In the genomic region with DNA sequence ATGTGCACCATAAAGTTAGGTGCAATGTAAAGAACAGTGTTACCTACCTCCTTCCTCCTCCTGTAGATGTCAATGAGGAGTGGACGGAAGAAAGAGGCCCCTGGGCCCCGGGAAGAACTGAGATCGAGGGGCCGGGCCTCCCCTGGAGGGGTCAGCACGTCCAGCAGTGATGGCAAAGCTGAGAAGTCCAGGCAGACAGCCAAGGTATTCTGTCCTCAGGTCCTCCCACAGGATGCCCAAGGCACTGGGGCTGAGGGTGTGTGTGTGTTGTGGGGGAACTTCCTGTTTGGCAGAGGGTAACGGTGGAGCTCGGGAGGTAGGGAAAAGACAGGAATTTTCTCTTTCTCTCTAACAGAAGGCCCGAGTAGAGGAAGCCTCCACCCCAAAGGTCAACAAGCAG, we compare ENCODE assay signal across 10 cellular contexts. TPM values are rescaled to one million over a fixed set of nuclear protein-coding genes. Genes with fewer than 3 reads are reported as not detected.
DNase-seq lines count a peak whose midpoint lies in the region; ATAC-seq and TF ChIP-seq lines count a peak whose summit lies in the region.
"Had no signal": no experiment of that assay in that cellular context is flagged by ENCODE, and none has a peak within 500 bp of the region (broad histone marks: within the 10 kb centered on the region; RNA-seq: fewer than 3 reads in every experiment).

No MANE protein-coding gene starts in this region.

- H3K4ac ChIP-seq in trophoblast cell (ENCODE audit: low read depth, low read length): no peak overlapping the region

- H3K9me3 ChIP-seq in CD8-positive, alpha-beta T cell (ENCODE audit: low read length): no peaks in the 10 kb centered on the region
- H3K9me3 ChIP-seq in trophoblast cell (ENCODE audit: insufficient read depth, low read depth, low read length): no peaks in the 10 kb centered on the region

- no peak overlapping the region for H3K27ac ChIP-seq in CD8-positive, alpha-beta T cell (ENCODE audit: low read depth, low read length)
- H3K27ac ChIP-seq in trophoblast cell (ENCODE audit: low read depth, low read length): no peak overlapping the region

- no peak overlapping the region for H4K8ac ChIP-seq in trophoblast cell (ENCODE audit: low read depth, low read length)

- no peaks in the 10 kb centered on the region for H3K27me3 Mint-ChIP-seq in CD8-positive, alpha-beta T cell (ENCODE audit: low read depth)
- no peaks in the 10 kb centered on the region for H3K27me3 Mint-ChIP-seq in activated B cell treated with CpG ODN at 0.5 μM for 24 hours

- H3K23ac ChIP-seq in trophoblast cell (ENCODE audit: low read length): no peak overlapping the region

- H2BK120ac ChIP-seq in trophoblast cell (ENCODE audit: insufficient read depth, low read length, poor library complexity): no peak overlapping the region

- H3K4me3 ChIP-seq in CD8-positive, alpha-beta T cell (ENCODE audit: low read depth, low read length): no peak overlapping the region
- no peak overlapping the region for H3K4me3 ChIP-seq in trophoblast cell (ENCODE audit: low read depth, low read length)

- H3K4me1 Mint-ChIP-seq in CD8-positive, alpha-beta T cell (ENCODE audit: low read depth): peaks cover 63% of the 10 kb centered on the region
- peaks cover 43% of the 10 kb centered on the region for H3K4me1 Mint-ChIP-seq in activated B cell treated with CpG ODN at 0.5 μM for 24 hours

- H3K4me1 ChIP-seq in CD8-positive, alpha-beta T cell (ENCODE audit: insufficient read depth, low read length): peaks cover 36% of the 10 kb centered on the region
- H3K4me1 ChIP-seq in trophoblast cell (ENCODE audit: control insufficient read depth in 1 of 2, insufficient read depth in 2 of 2, low read length in 2 of 2): peaks cover 16 to 19% of the 10 kb centered on the region in 2 experiments

- H3K18ac ChIP-seq in trophoblast cell (ENCODE audit: low read length): no peak overlapping the region

- no peak overlapping the region for H3K4me3 Mint-ChIP-seq in CD8-positive, alpha-beta T cell
- no peak overlapping the region for H3K4me3 Mint-ChIP-seq in activated B cell treated with CpG ODN at 0.5 μM for 24 hours

- H3K14ac ChIP-seq in trophoblast cell (ENCODE audit: low read length): no peak overlapping the region

- H3K27ac Mint-ChIP-seq in CD8-positive, alpha-beta T cell: peak overlapping the region; percentile 85
- H3K27ac Mint-ChIP-seq in activated B cell treated with CpG ODN at 0.5 μM for 24 hours: peak overlapping the region; percentile 61

- WGBS in trophoblast cell (ENCODE audit: extremely low coverage, insufficient coverage, insufficient read length): no CpG with 5 or more reads among the region's 8 CpGs

- peaks cover 30% of the 10 kb centered on the region for H3K36me3 Mint-ChIP-seq in CD8-positive, alpha-beta T cell
- peaks cover 42% of the 10 kb centered on the region for H3K36me3 Mint-ChIP-seq in activated B cell treated with CpG ODN at 0.5 μM for 24 hours (ENCODE audit: low read depth)

- peaks cover 11% of the 10 kb centered on the region for H3K79me1 ChIP-seq in trophoblast cell (ENCODE audit: low read length)

- no peak overlapping the region for H2AK5ac ChIP-seq in trophoblast cell (ENCODE audit: low read length)

- no peaks in the 10 kb centered on the region for H3K27me3 ChIP-seq in CD8-positive, alpha-beta T cell (ENCODE audit: insufficient read depth, low read length)
- H3K27me3 ChIP-seq in trophoblast cell (ENCODE audit: insufficient read depth, low read length): no peaks in the 10 kb centered on the region

- POLR2A ChIA-PET in CD8-positive, alpha-beta T cell (lab: Charles Lee): interaction anchor here (0.6 to 3.3 kb wide), 4 partner anchors 10 to 80 kb away, joined by 3 to 16 read pairs (median 4); partner anchors contain the start of genes C12orf57, RNU7-1 and SPSB2
- POLR2A ChIA-PET in activated B cell treated with CpG ODN at 0.5 μM for 24 hours (lab: Charles Lee): interaction anchor here (0.8 to 24.6 kb wide), 4 partner anchors 9 to 24 kb away, joined by 3 to 1516 read pairs (median 29); partner anchors contain the start of genes C12orf57, PTPN6 and RNU7-1

- no peak overlapping the region for H4K91ac ChIP-seq in trophoblast cell (ENCODE audit: low read depth, low read length)

- DNase-seq in CD8-positive, alpha-beta T cell: no peak
- DNase-seq in activated B cell treated with CpG ODN at 0.5 μM for 24 hours (no peak), fibroblast of gingiva (ENCODE audit: low read depth) (peak; percentile 38), trophoblast cell (no peak), NCI-H1694 treated with DMSO at 0.1 percent for 48 hours (lab: John Stamatoyannopoulos, UW) (no peak), anterior cingulate cortex (lab: John Stamatoyannopoulos, UW) (no peak), SIG-M5 (lab: John Stamatoyannopoulos, UW) (no peak), germinal center (ENCODE audit: low spot score) (no peak)
- DNase-seq: NCI-H2081 had no signal

- H3K9ac ChIP-seq in trophoblast cell (ENCODE audit: low read length): no peak overlapping the region

- no peak for ATAC-seq in CD8-positive, alpha-beta T cell
- no peak for ATAC-seq in activated B cell treated with CpG ODN at 0.5 μM for 24 hours (ENCODE audit: low read depth)

- TF ChIP-seq CTCF in CD8-positive, alpha-beta T cell (IDR thresholded peaks at IDR 0.05): no peak
- no peak for TF ChIP-seq CTCF in activated B cell treated with CpG ODN at 0.5 μM for 24 hours (IDR thresholded peaks at IDR 0.05)

- peaks cover 17% of the 10 kb centered on the region for H3K79me2 ChIP-seq in trophoblast cell (ENCODE audit: control insufficient read depth, insufficient read depth, low read length, poor library complexity)

- H3K36me3 ChIP-seq in CD8-positive, alpha-beta T cell (ENCODE audit: insufficient read depth, low read length): no peaks in the 10 kb centered on the region
- H3K36me3 ChIP-seq in trophoblast cell (ENCODE audit: control insufficient read depth in 1 of 2, insufficient read depth in 2 of 2, low read length in 2 of 2): peaks cover 45 to 49% of the 10 kb centered on the region in 2 experiments

- no peak overlapping the region for H2AFZ ChIP-seq in trophoblast cell (ENCODE audit: insufficient read depth, low read length, poor library complexity)

- intact Hi-C loops in CD8-positive, alpha-beta T cell (cut with DNase I, micrococcal nuclease): no loop called here
- intact Hi-C loops in activated B cell treated with CpG ODN at 0.5 μM for 24 hours (cut with micrococcal nuclease): no loop called here

- no peak overlapping the region for H2BK5ac ChIP-seq in trophoblast cell (ENCODE audit: low read depth, low read length, poor library complexity)

- H4K12ac ChIP-seq in trophoblast cell (ENCODE audit: low read depth, low read length): peak overlapping the region; percentile 14

- H3K9me3 Mint-ChIP-seq in CD8-positive, alpha-beta T cell: no peaks in the 10 kb centered on the region
- no peaks in the 10 kb centered on the region for H3K9me3 Mint-ChIP-seq in activated B cell treated with CpG ODN at 0.5 μM for 24 hours

- no peak overlapping the region for H3K4me2 ChIP-seq in trophoblast cell (ENCODE audit: low read length)

- CTCF ChIA-PET in CD8-positive, alpha-beta T cell (lab: Charles Lee): interaction anchor here (1.1 to 15.7 kb wide), 5 partner anchors 8 to 67 kb away, joined by 3 to 180 read pairs (median 5); partner anchors contain the start of genes ATN1, SPSB2 and TPI1
- CTCF ChIA-PET in activated B cell treated with CpG ODN at 0.5 μM for 24 hours (lab: Charles Lee): interaction anchor here (1.1 to 1.3 kb wide), 2 partner anchors 10 to 61 kb away, joined by 3 to 6 read pairs; partner anchors contain the start of genes C12orf57 and RNU7-1

- H2BK12ac ChIP-seq in trophoblast cell (ENCODE audit: low read length): no peak overlapping the region

RNA-seq across cellular contexts. Expression of gene ATN1, which starts 6.4 kb away (rescaled TPM):
- 10 to 100 TPM; 26.5 to 33.4 TPM for total RNA-seq in CD8-positive, alpha-beta T cell
- total RNA-seq in activated B cell treated with CpG ODN at 0.5 μM for 24 hours: 42.8 and 50.9 TPM in 2 replicates
- polyA plus RNA-seq in trophoblast cell (2013): 123 TPM in 2 replicates

RNA-seq across cellular contexts. Expression of gene RNU7-1, which starts 9.5 kb away (rescaled TPM):
- not detected for total RNA-seq in CD8-positive, alpha-beta T cell
- not detected in 2 replicates for total RNA-seq in activated B cell treated with CpG ODN at 0.5 μM for 24 hours
- not detected in 2 replicates for polyA plus RNA-seq in trophoblast cell (2013)
- total RNA-seq: myocyte had no signal

RNA-seq across cellular contexts. Expression of gene C12orf57, which starts 9.7 kb away (rescaled TPM):
- 100 to 1,000 TPM; 328 to 356 TPM for total RNA-seq in CD8-positive, alpha-beta T cell
- 54.8 and 63.4 TPM in 2 replicates for total RNA-seq in activated B cell treated with CpG ODN at 0.5 μM for 24 hours
- polyA plus RNA-seq in trophoblast cell (2013): 141 and 142 TPM in 2 replicates

RNA-seq across cellular contexts. Expression of gene PTPN6, which starts 17.0 kb away (rescaled TPM):
- total RNA-seq in CD8-positive, alpha-beta T cell: 10 to 100 TPM; 63.2 to 63.9 TPM
- total RNA-seq in activated B cell treated with CpG ODN at 0.5 μM for 24 hours: 371 and 393 TPM in 2 replicates
- polyA plus RNA-seq in trophoblast cell (2013): 19.7 and 21.5 TPM in 2 replicates

RNA-seq across cellular contexts. Expression of gene ENO2, which starts 19.7 kb away (rescaled TPM):
- total RNA-seq in CD8-positive, alpha-beta T cell: 10 to 100 TPM; 95.5 to 99.6 TPM
- 20.9 and 31.0 TPM in 2 replicates for total RNA-seq in activated B cell treated with CpG ODN at 0.5 μM for 24 hours
- 3.6 and 3.8 TPM in 2 replicates for polyA plus RNA-seq in trophoblast cell (2013)
